In the genomic region with DNA sequence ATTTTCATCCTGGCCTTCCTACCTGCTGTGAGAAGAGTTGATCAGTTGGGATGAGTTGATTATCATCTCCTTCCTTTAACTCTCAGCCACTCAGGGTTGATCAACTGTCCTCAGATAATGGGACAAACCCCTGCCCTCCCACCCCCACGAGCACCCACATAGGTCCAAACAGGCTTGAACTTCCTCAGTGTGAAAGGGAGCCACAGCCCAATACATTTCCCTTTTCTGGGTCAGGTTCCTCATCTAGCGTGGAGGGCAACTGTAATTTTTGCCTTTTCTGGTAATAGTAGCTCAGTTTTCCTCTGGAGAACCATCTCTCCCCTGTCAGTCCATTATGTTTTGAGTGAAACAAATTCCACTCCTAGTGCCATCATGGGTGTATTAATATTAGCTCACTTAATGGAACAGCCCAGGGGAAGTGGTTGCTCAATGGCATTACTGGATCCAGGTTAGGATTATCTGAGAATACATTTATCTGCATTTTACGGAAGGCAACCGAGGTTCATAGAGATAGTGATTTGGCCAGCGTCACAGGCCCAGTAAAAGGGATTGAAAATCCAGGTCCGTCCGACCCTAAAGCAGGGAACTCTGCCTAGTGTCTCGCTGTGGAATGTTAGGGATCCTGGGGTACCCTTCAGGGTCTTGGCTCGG, we compare ENCODE assay signal across 1 cellular context.
TF ChIP-seq lines count a peak whose summit lies in the region.

No MANE protein-coding gene starts in this region.

TF ChIP-seq in HepG2, 621 proteins besides CTCF, POLR2A, EP300 and RAD21:
- TF ChIP-seq ZFYVE20 (CRISPR knock-in tag; IDR thresholded peaks at IDR 0.05; ENCODE audit: borderline replicate concordance, low read depth): no peak
- TF ChIP-seq TBX2 (CRISPR knock-in tag; IDR thresholded peaks at IDR 0.05; ENCODE audit: borderline replicate concordance): 0 out of 2 replicates have a peak, but pooled peaks have one; percentile 9
- TF ChIP-seq WIZ (CRISPR knock-in tag; IDR thresholded peaks at IDR 0.05): 0 out of 2 replicates have a peak, but pooled peaks have one; percentile 11
- TF ChIP-seq XRCC5 (optimal IDR thresholded peaks at IDR 0.05; ENCODE audit: low read length): no peak
TF ChIP-seq in HepG2: peak in this region for 2.
